1 cellular context compared by ENCODE assay signal in genomic region chr12:38905480-38906351, GRCh38.
A peak's percentile ranks its signal among the peaks of the same experiment; 100 is the strongest.
TF ChIP-seq lines count a peak whose summit lies in the region.

Gene CPNE8 (minus strand): TSS chr12:38905591. CDS start chr12:38905534, 57 bp downstream.

TF ChIP-seq in K562, 482 proteins besides CTCF, POLR2A, EP300 and RAD21 (continued from another document and continues in another):
- TF ChIP-seq, protein P1, sequence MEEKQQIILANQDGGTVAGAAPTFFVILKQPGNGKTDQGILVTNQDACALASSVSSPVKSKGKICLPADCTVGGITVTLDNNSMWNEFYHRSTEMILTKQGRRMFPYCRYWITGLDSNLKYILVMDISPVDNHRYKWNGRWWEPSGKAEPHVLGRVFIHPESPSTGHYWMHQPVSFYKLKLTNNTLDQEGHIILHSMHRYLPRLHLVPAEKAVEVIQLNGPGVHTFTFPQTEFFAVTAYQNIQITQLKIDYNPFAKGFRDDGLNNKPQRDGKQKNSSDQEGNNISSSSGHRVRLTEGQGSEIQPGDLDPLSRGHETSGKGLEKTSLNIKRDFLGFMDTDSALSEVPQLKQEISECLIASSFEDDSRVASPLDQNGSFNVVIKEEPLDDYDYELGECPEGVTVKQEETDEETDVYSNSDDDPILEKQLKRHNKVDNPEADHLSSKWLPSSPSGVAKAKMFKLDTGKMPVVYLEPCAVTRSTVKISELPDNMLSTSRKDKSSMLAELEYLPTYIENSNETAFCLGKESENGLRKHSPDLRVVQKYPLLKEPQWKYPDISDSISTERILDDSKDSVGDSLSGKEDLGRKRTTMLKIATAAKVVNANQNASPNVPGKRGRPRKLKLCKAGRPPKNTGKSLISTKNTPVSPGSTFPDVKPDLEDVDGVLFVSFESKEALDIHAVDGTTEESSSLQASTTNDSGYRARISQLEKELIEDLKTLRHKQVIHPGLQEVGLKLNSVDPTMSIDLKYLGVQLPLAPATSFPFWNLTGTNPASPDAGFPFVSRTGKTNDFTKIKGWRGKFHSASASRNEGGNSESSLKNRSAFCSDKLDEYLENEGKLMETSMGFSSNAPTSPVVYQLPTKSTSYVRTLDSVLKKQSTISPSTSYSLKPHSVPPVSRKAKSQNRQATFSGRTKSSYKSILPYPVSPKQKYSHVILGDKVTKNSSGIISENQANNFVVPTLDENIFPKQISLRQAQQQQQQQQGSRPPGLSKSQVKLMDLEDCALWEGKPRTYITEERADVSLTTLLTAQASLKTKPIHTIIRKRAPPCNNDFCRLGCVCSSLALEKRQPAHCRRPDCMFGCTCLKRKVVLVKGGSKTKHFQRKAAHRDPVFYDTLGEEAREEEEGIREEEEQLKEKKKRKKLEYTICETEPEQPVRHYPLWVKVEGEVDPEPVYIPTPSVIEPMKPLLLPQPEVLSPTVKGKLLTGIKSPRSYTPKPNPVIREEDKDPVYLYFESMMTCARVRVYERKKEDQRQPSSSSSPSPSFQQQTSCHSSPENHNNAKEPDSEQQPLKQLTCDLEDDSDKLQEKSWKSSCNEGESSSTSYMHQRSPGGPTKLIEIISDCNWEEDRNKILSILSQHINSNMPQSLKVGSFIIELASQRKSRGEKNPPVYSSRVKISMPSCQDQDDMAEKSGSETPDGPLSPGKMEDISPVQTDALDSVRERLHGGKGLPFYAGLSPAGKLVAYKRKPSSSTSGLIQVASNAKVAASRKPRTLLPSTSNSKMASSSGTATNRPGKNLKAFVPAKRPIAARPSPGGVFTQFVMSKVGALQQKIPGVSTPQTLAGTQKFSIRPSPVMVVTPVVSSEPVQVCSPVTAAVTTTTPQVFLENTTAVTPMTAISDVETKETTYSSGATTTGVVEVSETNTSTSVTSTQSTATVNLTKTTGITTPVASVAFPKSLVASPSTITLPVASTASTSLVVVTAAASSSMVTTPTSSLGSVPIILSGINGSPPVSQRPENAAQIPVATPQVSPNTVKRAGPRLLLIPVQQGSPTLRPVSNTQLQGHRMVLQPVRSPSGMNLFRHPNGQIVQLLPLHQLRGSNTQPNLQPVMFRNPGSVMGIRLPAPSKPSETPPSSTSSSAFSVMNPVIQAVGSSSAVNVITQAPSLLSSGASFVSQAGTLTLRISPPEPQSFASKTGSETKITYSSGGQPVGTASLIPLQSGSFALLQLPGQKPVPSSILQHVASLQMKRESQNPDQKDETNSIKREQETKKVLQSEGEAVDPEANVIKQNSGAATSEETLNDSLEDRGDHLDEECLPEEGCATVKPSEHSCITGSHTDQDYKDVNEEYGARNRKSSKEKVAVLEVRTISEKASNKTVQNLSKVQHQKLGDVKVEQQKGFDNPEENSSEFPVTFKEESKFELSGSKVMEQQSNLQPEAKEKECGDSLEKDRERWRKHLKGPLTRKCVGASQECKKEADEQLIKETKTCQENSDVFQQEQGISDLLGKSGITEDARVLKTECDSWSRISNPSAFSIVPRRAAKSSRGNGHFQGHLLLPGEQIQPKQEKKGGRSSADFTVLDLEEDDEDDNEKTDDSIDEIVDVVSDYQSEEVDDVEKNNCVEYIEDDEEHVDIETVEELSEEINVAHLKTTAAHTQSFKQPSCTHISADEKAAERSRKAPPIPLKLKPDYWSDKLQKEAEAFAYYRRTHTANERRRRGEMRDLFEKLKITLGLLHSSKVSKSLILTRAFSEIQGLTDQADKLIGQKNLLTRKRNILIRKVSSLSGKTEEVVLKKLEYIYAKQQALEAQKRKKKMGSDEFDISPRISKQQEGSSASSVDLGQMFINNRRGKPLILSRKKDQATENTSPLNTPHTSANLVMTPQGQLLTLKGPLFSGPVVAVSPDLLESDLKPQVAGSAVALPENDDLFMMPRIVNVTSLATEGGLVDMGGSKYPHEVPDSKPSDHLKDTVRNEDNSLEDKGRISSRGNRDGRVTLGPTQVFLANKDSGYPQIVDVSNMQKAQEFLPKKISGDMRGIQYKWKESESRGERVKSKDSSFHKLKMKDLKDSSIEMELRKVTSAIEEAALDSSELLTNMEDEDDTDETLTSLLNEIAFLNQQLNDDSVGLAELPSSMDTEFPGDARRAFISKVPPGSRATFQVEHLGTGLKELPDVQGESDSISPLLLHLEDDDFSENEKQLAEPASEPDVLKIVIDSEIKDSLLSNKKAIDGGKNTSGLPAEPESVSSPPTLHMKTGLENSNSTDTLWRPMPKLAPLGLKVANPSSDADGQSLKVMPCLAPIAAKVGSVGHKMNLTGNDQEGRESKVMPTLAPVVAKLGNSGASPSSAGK (IDR thresholded peaks at IDR 0.05) = peak; percentile 38; the same call in 1 of the 2 replicates
- TF ChIP-seq, protein P2, sequence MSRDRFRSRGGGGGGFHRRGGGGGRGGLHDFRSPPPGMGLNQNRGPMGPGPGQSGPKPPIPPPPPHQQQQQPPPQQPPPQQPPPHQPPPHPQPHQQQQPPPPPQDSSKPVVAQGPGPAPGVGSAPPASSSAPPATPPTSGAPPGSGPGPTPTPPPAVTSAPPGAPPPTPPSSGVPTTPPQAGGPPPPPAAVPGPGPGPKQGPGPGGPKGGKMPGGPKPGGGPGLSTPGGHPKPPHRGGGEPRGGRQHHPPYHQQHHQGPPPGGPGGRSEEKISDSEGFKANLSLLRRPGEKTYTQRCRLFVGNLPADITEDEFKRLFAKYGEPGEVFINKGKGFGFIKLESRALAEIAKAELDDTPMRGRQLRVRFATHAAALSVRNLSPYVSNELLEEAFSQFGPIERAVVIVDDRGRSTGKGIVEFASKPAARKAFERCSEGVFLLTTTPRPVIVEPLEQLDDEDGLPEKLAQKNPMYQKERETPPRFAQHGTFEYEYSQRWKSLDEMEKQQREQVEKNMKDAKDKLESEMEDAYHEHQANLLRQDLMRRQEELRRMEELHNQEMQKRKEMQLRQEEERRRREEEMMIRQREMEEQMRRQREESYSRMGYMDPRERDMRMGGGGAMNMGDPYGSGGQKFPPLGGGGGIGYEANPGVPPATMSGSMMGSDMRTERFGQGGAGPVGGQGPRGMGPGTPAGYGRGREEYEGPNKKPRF (IDR thresholded peaks at IDR 0.05; ENCODE audit: low read depth, low read length) = no peak
- TF ChIP-seq ZBTB7A (IDR thresholded peaks at IDR 0.05; ENCODE audit: borderline replicate concordance, control insufficient read depth, low read depth, low read length) (peak; percentile 19; the same call in 1 of the 2 replicates), POLR2H (tag; IDR thresholded peaks at IDR 0.05; ENCODE audit: low read depth) (no peak), KHSRP (IDR thresholded peaks at IDR 0.05) (no peak), MNT (conservative IDR thresholded peaks at IDR 0.05) (peak; percentile 22 to 29; a peak in 1 of 4 replicates), CTBP1 (IDR thresholded peaks at IDR 0.05; ENCODE audit: borderline replicate concordance) (0 out of 2 replicates have a peak, but pooled peaks have one; percentile 26), POLR2G (IDR thresholded peaks at IDR 0.05; ENCODE audit: low read depth, low read length) (peak; percentile 85), MXI1 (IDR thresholded peaks at IDR 0.05; ENCODE audit: low read depth, low read length) (no peak), POLR3G (IDR thresholded peaks at IDR 0.05; ENCODE audit: extremely low read depth, insufficient read length, insufficient replicate concordance) (no peak), PML (IDR thresholded peaks at IDR 0.05; ENCODE audit: low read length) (no peak), HNRNPLL (IDR thresholded peaks at IDR 0.05; ENCODE audit: low read depth, low read length, poor library complexity, severe bottlenecking) (no peak), JUN (IDR thresholded peaks at IDR 0.05; ENCODE audit: borderline replicate concordance, low read depth, low read length) (no peak), JUN (CRISPR knock-in tag; IDR thresholded peaks at IDR 0.05; ENCODE audit: borderline replicate concordance) (no peak), MTA3 (IDR thresholded peaks at IDR 0.05; ENCODE audit: borderline replicate concordance) (no peak), NRF1 (conservative IDR thresholded peaks at IDR 0.05 in 1 of 2, IDR thresholded peaks at IDR 0.05 in 1 of 2) (0 out of 4 replicates have a peak, but pooled peaks of 1 of the 2 experiments have one; percentile 15), PHB (CRISPR knock-in tag; IDR thresholded peaks at IDR 0.05) (no peak), ARNT (IDR thresholded peaks at IDR 0.05) (no peak), SRSF7 (optimal IDR thresholded peaks at IDR 0.05; ENCODE audit: low read depth, low read length) (no peak), ZNF609 (CRISPR knock-in tag; IDR thresholded peaks at IDR 0.05; ENCODE audit: borderline replicate concordance) (no peak), GABPB1 (CRISPR knock-in tag; IDR thresholded peaks at IDR 0.05) (peak; percentile 32; the same call in 1 of the 2 replicates), ZEB2 (IDR thresholded peaks at IDR 0.05) (no peak), SRF (CRISPR knock-in tag; IDR thresholded peaks at IDR 0.05) (no peak), TBP (optimal IDR thresholded peaks at IDR 0.05; ENCODE audit: low read depth, low read length) (peak; percentile 42), ELK1 (CRISPR knock-in tag; IDR thresholded peaks at IDR 0.05) (no peak), EGR1 (conservative IDR thresholded peaks at IDR 0.05) (0 out of 2 replicates have a peak, but pooled peaks have one; percentile 11), RBFOX2 (IDR thresholded peaks at IDR 0.05; ENCODE audit: low read depth, low read length) (peak; percentile 79), PURB (CRISPR knock-in tag; IDR thresholded peaks at IDR 0.05; ENCODE audit: low read depth) (no peak), FOXK2 (conservative IDR thresholded peaks at IDR 0.05 in 1 of 2, IDR thresholded peaks at IDR 0.05 in 1 of 2; ENCODE audit: low read depth in 2 of 2) (no peak), KAT7 (CRISPR knock-in tag; IDR thresholded peaks at IDR 0.05; ENCODE audit: borderline replicate concordance) (no peak)
- TF ChIP-seq, protein P3, sequence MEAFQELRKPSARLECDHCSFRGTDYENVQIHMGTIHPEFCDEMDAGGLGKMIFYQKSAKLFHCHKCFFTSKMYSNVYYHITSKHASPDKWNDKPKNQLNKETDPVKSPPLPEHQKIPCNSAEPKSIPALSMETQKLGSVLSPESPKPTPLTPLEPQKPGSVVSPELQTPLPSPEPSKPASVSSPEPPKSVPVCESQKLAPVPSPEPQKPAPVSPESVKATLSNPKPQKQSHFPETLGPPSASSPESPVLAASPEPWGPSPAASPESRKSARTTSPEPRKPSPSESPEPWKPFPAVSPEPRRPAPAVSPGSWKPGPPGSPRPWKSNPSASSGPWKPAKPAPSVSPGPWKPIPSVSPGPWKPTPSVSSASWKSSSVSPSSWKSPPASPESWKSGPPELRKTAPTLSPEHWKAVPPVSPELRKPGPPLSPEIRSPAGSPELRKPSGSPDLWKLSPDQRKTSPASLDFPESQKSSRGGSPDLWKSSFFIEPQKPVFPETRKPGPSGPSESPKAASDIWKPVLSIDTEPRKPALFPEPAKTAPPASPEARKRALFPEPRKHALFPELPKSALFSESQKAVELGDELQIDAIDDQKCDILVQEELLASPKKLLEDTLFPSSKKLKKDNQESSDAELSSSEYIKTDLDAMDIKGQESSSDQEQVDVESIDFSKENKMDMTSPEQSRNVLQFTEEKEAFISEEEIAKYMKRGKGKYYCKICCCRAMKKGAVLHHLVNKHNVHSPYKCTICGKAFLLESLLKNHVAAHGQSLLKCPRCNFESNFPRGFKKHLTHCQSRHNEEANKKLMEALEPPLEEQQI (IDR thresholded peaks at IDR 0.05) = no peak
- TF ChIP-seq, protein P4, sequence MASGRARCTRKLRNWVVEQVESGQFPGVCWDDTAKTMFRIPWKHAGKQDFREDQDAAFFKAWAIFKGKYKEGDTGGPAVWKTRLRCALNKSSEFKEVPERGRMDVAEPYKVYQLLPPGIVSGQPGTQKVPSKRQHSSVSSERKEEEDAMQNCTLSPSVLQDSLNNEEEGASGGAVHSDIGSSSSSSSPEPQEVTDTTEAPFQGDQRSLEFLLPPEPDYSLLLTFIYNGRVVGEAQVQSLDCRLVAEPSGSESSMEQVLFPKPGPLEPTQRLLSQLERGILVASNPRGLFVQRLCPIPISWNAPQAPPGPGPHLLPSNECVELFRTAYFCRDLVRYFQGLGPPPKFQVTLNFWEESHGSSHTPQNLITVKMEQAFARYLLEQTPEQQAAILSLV (tag; IDR thresholded peaks at IDR 0.05) = no peak
